ENCODE assay signal across 12 cellular contexts in the genomic region with DNA sequence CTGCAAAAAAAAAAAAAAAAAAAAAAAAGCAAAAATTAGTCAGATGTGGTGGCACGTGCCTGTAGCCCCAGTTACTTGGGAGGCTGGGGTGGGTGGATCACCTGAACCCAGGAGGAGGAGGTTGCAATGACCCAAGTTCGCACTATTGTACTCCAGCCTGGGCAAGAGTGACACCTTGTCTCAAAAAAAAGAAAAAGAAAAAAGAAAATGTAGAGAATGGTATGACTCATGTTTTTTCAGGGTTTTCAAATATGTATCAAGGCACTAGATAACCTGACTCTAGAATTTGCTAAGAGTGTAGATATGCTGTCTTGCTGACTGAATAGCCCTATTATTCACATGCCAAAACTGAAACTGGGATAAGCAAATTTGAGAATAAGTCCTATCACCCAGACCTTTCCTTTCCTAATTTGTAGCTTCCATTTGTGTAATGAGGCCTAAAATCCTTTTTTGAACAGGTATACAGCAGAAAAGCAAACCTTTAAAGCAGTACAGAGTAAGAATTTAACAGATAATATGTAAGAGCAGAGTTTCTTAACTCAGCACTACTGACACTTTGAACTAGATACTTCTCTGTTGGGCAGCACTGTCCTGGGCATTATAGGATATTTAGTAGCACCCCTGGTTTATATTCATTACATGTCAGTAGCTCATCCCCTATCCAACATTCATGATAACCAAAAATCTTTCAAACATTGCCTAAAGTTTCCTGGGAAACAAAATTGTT.
DNase-seq lines count a peak whose midpoint lies in the region; ATAC-seq and TF ChIP-seq lines count a peak whose summit lies in the region.
"Had no signal": no experiment of that assay in that cellular context is flagged by ENCODE, and none has a peak within 500 bp of the region (broad histone marks: within the 10 kb centered on the region; RNA-seq: fewer than 3 reads in every experiment).

No MANE protein-coding gene starts in this region.

- H3K4me1 ChIP-seq in right atrium auricular region, result no peaks in the 10 kb centered on the region

- TF ChIP-seq CTCF in right atrium auricular region (IDR thresholded peaks at IDR 0.05), result no peak
- no peak for TF ChIP-seq CTCF in HFFc6 (IDR thresholded peaks at IDR 0.05)
- no peak for TF ChIP-seq CTCF in WTC11 (IDR thresholded peaks at IDR 0.05)

- no peak overlapping the region for H3K27ac ChIP-seq in right atrium auricular region

- DNase-seq in Right ventricle myocardium inferior (ENCODE audit: missing footprints) (no peak), right atrium auricular region (ENCODE audit: low spot score) (no peak), HFFc6 (peak; percentile 21), DMS79 treated with DMSO at 0.1 percent for 48 hours (lab: John Stamatoyannopoulos, UW) (no peak), WTC11 (ENCODE audit: low spot score) (no peak)
- no peak for DNase-seq in activated T-cell treated with anti-CD3 and anti-CD28 coated beads, Interleukin-2, amount 50 U/mL, for 72 hours
- peak; percentile 35 for DNase-seq in stimulated activated CD8-positive, alpha-beta memory T cell treated with anti-CD3 and anti-CD28 coated beads, Interleukin-4, amount 100 ng/mL, for 48 hours
- DNase-seq: activated CD4-positive, alpha-beta T cell treated with anti-CD3 and anti-CD28 coated beads, Interleukin-2, amount 10 ng/mL, durations not matched to agents 24 days and 14 days; BE2C; cerebellar nuclear complex; NCI-H1092 had no signal

- H3K4me3 Mint-ChIP-seq in HFFc6 (peak overlapping the region; percentile 57), WTC11 (no peak overlapping the region)
- H3K4me3 Mint-ChIP-seq in activated T-cell treated with anti-CD3 and anti-CD28 coated beads, Interleukin-2, amount 50 U/mL, for 72 hours, result peak overlapping the region in 1 of 2 donors; percentile 49
- H3K4me3 Mint-ChIP-seq: activated CD4-positive, alpha-beta T cell treated with anti-CD3 and anti-CD28 coated beads, Interleukin-2, amount 10 ng/mL, durations not matched to agents 24 days and 14 days had no signal

- H3K27me3 Mint-ChIP-seq in HFFc6 (ENCODE audit: insufficient read depth) (no peaks in the 10 kb centered on the region), WTC11 (ENCODE audit: low read depth) (no peaks in the 10 kb centered on the region)
- no peaks in the 10 kb centered on the region for H3K27me3 Mint-ChIP-seq in activated T-cell treated with anti-CD3 and anti-CD28 coated beads, Interleukin-2, amount 50 U/mL, for 72 hours (ENCODE audit: low read depth)
- H3K27me3 Mint-ChIP-seq: activated CD4-positive, alpha-beta T cell treated with anti-CD3 and anti-CD28 coated beads, Interleukin-2, amount 10 ng/mL, durations not matched to agents 24 days and 14 days had no signal

- no peaks in the 10 kb centered on the region for H3K9me3 Mint-ChIP-seq in HFFc6
- no peaks in the 10 kb centered on the region for H3K9me3 Mint-ChIP-seq in activated T-cell treated with anti-CD3 and anti-CD28 coated beads, Interleukin-2, amount 50 U/mL, for 72 hours
- H3K9me3 Mint-ChIP-seq in WTC11, result no peaks in the 10 kb centered on the region
- H3K9me3 Mint-ChIP-seq: activated CD4-positive, alpha-beta T cell treated with anti-CD3 and anti-CD28 coated beads, Interleukin-2, amount 10 ng/mL, durations not matched to agents 24 days and 14 days had no signal

- POLR2A ChIA-PET in WTC11 (lab: Charles Lee), result no interaction called here

- intact Hi-C loops in Right ventricle myocardium inferior (cut with DNase I), result no loop called here

- H3K9me3 ChIP-seq in right atrium auricular region, result no peaks in the 10 kb centered on the region
- H3K9me3 ChIP-seq: BE2C had no signal

- no peak overlapping the region for H3K4me3 ChIP-seq in right atrium auricular region

- H3K4me1 Mint-ChIP-seq in HFFc6 (ENCODE audit: low read depth) (peaks cover 43% of the 10 kb centered on the region), WTC11 (no peaks in the 10 kb centered on the region)
- H3K4me1 Mint-ChIP-seq in activated T-cell treated with anti-CD3 and anti-CD28 coated beads, Interleukin-2, amount 50 U/mL, for 72 hours (ENCODE audit: low read depth), result peaks cover 31% of the 10 kb centered on the region

- CTCF ChIA-PET in WTC11 (lab: Charles Lee), result interaction anchor here (0.6 kb wide), 1 partner anchor 243 kb away, joined by 4 read pairs; no protein-coding TSS in a partner anchor

- H3K27ac Mint-ChIP-seq in HFFc6, result peak overlapping the region; percentile 57
- H3K27ac Mint-ChIP-seq in activated T-cell treated with anti-CD3 and anti-CD28 coated beads, Interleukin-2, amount 50 U/mL, for 72 hours, result no peak overlapping the region
- no peak overlapping the region for H3K27ac Mint-ChIP-seq in WTC11
- H3K27ac Mint-ChIP-seq: activated CD4-positive, alpha-beta T cell treated with anti-CD3 and anti-CD28 coated beads, Interleukin-2, amount 10 ng/mL, durations not matched to agents 24 days and 14 days had no signal

- H3K36me3 ChIP-seq in right atrium auricular region, result no peaks in the 10 kb centered on the region
- H3K36me3 ChIP-seq: BE2C had no signal

- no peaks in the 10 kb centered on the region for H3K27me3 ChIP-seq in right atrium auricular region
- H3K27me3 ChIP-seq: BE2C had no signal

- H3K36me3 Mint-ChIP-seq in HFFc6 (ENCODE audit: low read depth) (no peaks in the 10 kb centered on the region), WTC11 (no peaks in the 10 kb centered on the region)
- H3K36me3 Mint-ChIP-seq in activated T-cell treated with anti-CD3 and anti-CD28 coated beads, Interleukin-2, amount 50 U/mL, for 72 hours (ENCODE audit: insufficient read depth in 2 of 2), result peaks cover 2 to 8% of the 10 kb centered on the region in 2 donors

- ATAC-seq in Right ventricle myocardium inferior (peak; percentile 31), HG03460 (IDR thresholded peaks at IDR 0.05; ENCODE audit: unreplicated experiment) (no peak), WTC11 (no peak)
- ATAC-seq in activated T-cell treated with anti-CD3 and anti-CD28 coated beads, Interleukin-2, amount 50 U/mL, for 72 hours (replicated peaks in 1 of 2), result peak; percentile 84 to 94

TF ChIP-seq in WTC11, 78 proteins besides CTCF, POLR2A, EP300 and RAD21 (continues in another document):
- TF ChIP-seq, protein P1, sequence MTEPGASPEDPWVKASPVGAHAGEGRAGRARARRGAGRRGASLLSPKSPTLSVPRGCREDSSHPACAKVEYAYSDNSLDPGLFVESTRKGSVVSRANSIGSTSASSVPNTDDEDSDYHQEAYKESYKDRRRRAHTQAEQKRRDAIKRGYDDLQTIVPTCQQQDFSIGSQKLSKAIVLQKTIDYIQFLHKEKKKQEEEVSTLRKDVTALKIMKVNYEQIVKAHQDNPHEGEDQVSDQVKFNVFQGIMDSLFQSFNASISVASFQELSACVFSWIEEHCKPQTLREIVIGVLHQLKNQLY (CRISPR knock-in tag; IDR thresholded peaks at IDR 0.05), result no peak
- no peak for TF ChIP-seq KAT7 (CRISPR knock-in tag; IDR thresholded peaks at IDR 0.05; ENCODE audit: borderline replicate concordance)
- no peak for TF ChIP-seq NR1H2 (CRISPR knock-in tag; IDR thresholded peaks at IDR 0.05)
- no peak for TF ChIP-seq ARID4B (CRISPR knock-in tag; IDR thresholded peaks at IDR 0.05; ENCODE audit: borderline replicate concordance)
- TF ChIP-seq, protein P2, sequence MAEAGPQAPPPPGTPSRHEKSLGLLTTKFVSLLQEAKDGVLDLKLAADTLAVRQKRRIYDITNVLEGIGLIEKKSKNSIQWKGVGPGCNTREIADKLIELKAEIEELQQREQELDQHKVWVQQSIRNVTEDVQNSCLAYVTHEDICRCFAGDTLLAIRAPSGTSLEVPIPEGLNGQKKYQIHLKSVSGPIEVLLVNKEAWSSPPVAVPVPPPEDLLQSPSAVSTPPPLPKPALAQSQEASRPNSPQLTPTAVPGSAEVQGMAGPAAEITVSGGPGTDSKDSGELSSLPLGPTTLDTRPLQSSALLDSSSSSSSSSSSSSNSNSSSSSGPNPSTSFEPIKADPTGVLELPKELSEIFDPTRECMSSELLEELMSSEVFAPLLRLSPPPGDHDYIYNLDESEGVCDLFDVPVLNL (CRISPR knock-in tag; IDR thresholded peaks at IDR 0.05; ENCODE audit: borderline replicate concordance, low read depth), result no peak
- no peak for TF ChIP-seq ESRRA (CRISPR knock-in tag; IDR thresholded peaks at IDR 0.05; ENCODE audit: borderline replicate concordance)
- TF ChIP-seq ZMAT4 (CRISPR knock-in tag; IDR thresholded peaks at IDR 0.05), result no peak

Comparison
In these comparisons a context has a peak if more than half of its experiments do, and no peak if none do; other contexts are left out.
1. ATAC-seq: peak in Right ventricle myocardium inferior (single experiment) and activated T-cell treated with anti-CD3 and anti-CD28 coated beads, Interleukin-2, amount 50 U/mL, for 72 hours (2 of 2); none in HG03460 (single experiment) and WTC11 (single experiment).
2. DNase-seq: peak in HFFc6 (single experiment) and stimulated activated CD8-positive, alpha-beta memory T cell treated with anti-CD3 and anti-CD28 coated beads, Interleukin-4, amount 100 ng/mL, for 48 hours (single experiment); none in Right ventricle myocardium inferior (single experiment), right atrium auricular region (single experiment), activated T-cell treated with anti-CD3 and anti-CD28 coated beads, Interleukin-2, amount 50 U/mL, for 72 hours (0 of 2), DMS79 treated with DMSO at 0.1 percent for 48 hours (single experiment) and WTC11 (single experiment).